1 cellular context compared by ENCODE assay signal in the genomic region with DNA sequence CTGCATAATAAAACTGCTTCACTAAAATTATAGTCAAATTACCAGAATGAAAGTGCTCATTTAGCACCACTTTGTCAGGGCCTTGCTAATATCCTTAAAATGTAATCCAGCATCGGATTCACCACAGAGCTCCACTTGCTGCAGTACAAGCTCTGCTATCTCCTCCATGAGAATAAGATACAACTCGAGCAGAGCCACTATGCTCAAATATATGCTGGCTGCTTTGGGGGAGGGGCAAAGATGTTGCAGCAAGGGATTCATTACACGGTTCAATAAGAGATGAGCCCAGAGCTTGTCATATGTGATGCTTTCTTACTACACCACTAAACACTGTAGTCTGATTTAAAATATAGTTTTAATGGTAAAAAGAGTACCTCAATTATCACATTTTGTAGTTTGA.
A peak's percentile ranks its signal among the peaks of the same experiment; 100 is the strongest.
TF ChIP-seq lines count a peak whose summit lies in the region.

No MANE protein-coding gene starts in this region.

TF ChIP-seq in HepG2, 621 proteins besides CTCF, POLR2A, EP300 and RAD21:
- TF ChIP-seq, protein P1, sequence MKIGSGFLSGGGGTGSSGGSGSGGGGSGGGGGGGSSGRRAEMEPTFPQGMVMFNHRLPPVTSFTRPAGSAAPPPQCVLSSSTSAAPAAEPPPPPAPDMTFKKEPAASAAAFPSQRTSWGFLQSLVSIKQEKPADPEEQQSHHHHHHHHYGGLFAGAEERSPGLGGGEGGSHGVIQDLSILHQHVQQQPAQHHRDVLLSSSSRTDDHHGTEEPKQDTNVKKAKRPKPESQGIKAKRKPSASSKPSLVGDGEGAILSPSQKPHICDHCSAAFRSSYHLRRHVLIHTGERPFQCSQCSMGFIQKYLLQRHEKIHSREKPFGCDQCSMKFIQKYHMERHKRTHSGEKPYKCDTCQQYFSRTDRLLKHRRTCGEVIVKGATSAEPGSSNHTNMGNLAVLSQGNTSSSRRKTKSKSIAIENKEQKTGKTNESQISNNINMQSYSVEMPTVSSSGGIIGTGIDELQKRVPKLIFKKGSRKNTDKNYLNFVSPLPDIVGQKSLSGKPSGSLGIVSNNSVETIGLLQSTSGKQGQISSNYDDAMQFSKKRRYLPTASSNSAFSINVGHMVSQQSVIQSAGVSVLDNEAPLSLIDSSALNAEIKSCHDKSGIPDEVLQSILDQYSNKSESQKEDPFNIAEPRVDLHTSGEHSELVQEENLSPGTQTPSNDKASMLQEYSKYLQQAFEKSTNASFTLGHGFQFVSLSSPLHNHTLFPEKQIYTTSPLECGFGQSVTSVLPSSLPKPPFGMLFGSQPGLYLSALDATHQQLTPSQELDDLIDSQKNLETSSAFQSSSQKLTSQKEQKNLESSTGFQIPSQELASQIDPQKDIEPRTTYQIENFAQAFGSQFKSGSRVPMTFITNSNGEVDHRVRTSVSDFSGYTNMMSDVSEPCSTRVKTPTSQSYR (CRISPR knock-in tag; IDR thresholded peaks at IDR 0.05; ENCODE audit: borderline replicate concordance) = peak; percentile 47; the same call in 1 of the 2 replicates
- TF ChIP-seq RBM22 (optimal IDR thresholded peaks at IDR 0.05; ENCODE audit: low read length) = peak; percentile 40
- no peak for TF ChIP-seq IRF1 (CRISPR knock-in tag; IDR thresholded peaks at IDR 0.05; ENCODE audit: low read depth)
